ENCODE assay signal across 12 cellular contexts in genomic region chr5:136014049-136014516, GRCh38. TPM values are rescaled to one million over a fixed set of nuclear protein-coding genes. Genes with fewer than 3 reads are reported as not detected.
A peak's percentile ranks its signal among the peaks of the same experiment; 100 is the strongest.
DNase-seq lines count a peak whose midpoint lies in the region; ATAC-seq, FAIRE-seq and TF ChIP-seq lines count a peak whose summit lies in the region.
"Had no signal": no experiment of that assay in that cellular context is flagged by ENCODE, and none has a peak within 500 bp of the region (broad histone marks: within the 10 kb centered on the region; RNA-seq: fewer than 3 reads in every experiment).

No MANE protein-coding gene starts in this region.

- H3K79me2 ChIP-seq in GM12878 (ENCODE audit: control insufficient read depth, insufficient read depth, low read length) = no peaks in the 10 kb centered on the region
- H3K79me2 ChIP-seq: parathyroid adenoma had no signal

- H3K27me3 Mint-ChIP-seq in T-cell = peaks cover 3 to 27% of the 10 kb centered on the region in 2 donors

- CTCF ChIA-PET in GM12878 (lab: Yijun Ruan, JAX) = no interaction called here
- CTCF ChIA-PET in T-cell (lab: Charles Lee) = no interaction called here

- POLR2A ChIA-PET in GM12878 (lab: Charles Lee) (no interaction called here), T-cell (lab: Charles Lee) (no interaction called here)

- DNase-seq in GM12878 (ENCODE audit: low read depth, low spot score) (no peak), sciatic nerve (ENCODE audit: low spot score) (no peak), T-cell (no peak), NCI-H2107 (lab: John Stamatoyannopoulos, UW) (no peak), activated T-cell treated with anti-CD3 and anti-CD28 coated beads for 4 hours (no peak)
- DNase-seq: activated naive CD8-positive, alpha-beta T cell treated with anti-CD3 and anti-CD28 coated beads for 36 hours; hippocampal formation; NCI-H2081 treated with DMSO at 0.1 percent for 48 hours had no signal

- peaks cover 0 to 7% (median 4%) of the 10 kb centered on the region in 3 donors for H3K4me1 Mint-ChIP-seq in T-cell
- H3K4me1 Mint-ChIP-seq: activated naive CD8-positive, alpha-beta T cell treated with anti-CD3 and anti-CD28 coated beads for 36 hours had no signal

- 1% methylated on average over 4 of the region's 4 CpGs for WGBS in GM12878 (ENCODE audit: insufficient coverage, insufficient replicate concordance, low lambda C conversion rate, missing lambda C conversion rate)

- no peak for TF ChIP-seq RAD21 in GM12878 (IDR thresholded peaks at IDR 0.05; ENCODE audit: insufficient read depth, low read depth, low read length)

- H2AFZ ChIP-seq in GM12878 (ENCODE audit: control insufficient read depth, low read depth, low read length) = no peak overlapping the region
- H2AFZ ChIP-seq: parathyroid adenoma had no signal

- no peaks in the 10 kb centered on the region; the same call in 1 of the 2 replicates for H4K20me1 ChIP-seq in GM12878 (ENCODE audit: control insufficient read depth, insufficient read depth)

- no peak overlapping the region for H3K9ac ChIP-seq in GM12878 (ENCODE audit: control insufficient read depth, insufficient read depth, low read length)
- H3K9ac ChIP-seq: parathyroid adenoma had no signal

- H3K4me3 ChIP-seq in GM12878 = no peak overlapping the region

- H3K27me3 ChIP-seq in GM12878 (replicated peaks in 1 of 2; ENCODE audit: control insufficient read depth in 2 of 2, insufficient read depth in 2 of 2, low read length in 1 of 2) = peaks cover 0 to 2% of the 10 kb centered on the region in 2 experiments; a peak in 2 of 4 replicates

- no peak for TF ChIP-seq POLR2A in GM12878 (IDR thresholded peaks at IDR 0.05; ENCODE audit: low read depth, low read length)

- no peak for TF ChIP-seq EP300 in GM12878 (IDR thresholded peaks at IDR 0.05; ENCODE audit: borderline replicate concordance in 1 of 2, control insufficient read depth in 1 of 2, low read depth in 2 of 2, low read length in 2 of 2)

- H3K9me3 Mint-ChIP-seq in T-cell = no peaks in the 10 kb centered on the region
- H3K9me3 Mint-ChIP-seq: activated naive CD8-positive, alpha-beta T cell treated with anti-CD3 and anti-CD28 coated beads for 36 hours had no signal

- TF ChIP-seq CTCF in GM12878 (IDR thresholded peaks at IDR 0.05 in 2 of 3, conservative IDR thresholded peaks at IDR 0.05 in 1 of 3; ENCODE audit: control insufficient read depth in 2 of 3, extremely low read depth in 1 of 3, insufficient read depth in 1 of 3, low read depth in 3 of 3, low read length in 3 of 3) = no peak

- RAD21 ChIA-PET in GM12878 (lab: Charles Lee; ENCODE audit: unreplicated experiment) = no interaction called here

- H3K4me1 ChIP-seq in GM12878 (ENCODE audit: control insufficient read depth, insufficient read depth, low read length) = no peaks in the 10 kb centered on the region
- H3K4me1 ChIP-seq: parathyroid adenoma had no signal

- no peak overlapping the region for H3K27ac ChIP-seq in GM12878 (ENCODE audit: control insufficient read depth, insufficient read depth)
- H3K27ac ChIP-seq: parathyroid adenoma had no signal

- H3K36me3 ChIP-seq in GM12878 (ENCODE audit: control insufficient read depth in 2 of 2, insufficient read depth in 2 of 2, low read length in 1 of 2) = no peaks in the 10 kb centered on the region

- H3K4me3 Mint-ChIP-seq in T-cell = no peak overlapping the region
- H3K4me3 Mint-ChIP-seq: activated naive CD8-positive, alpha-beta T cell treated with anti-CD3 and anti-CD28 coated beads for 36 hours had no signal

- in situ Hi-C loops in GM12878 (cut with MboI) = no loop called here

- ATAC-seq in GM18870 (IDR thresholded peaks at IDR 0.05; ENCODE audit: unreplicated experiment) (peak; percentile 70), HG03095 (IDR thresholded peaks at IDR 0.05; ENCODE audit: unreplicated experiment) (peak; percentile 66), GM12878 (peak; percentile 96), sciatic nerve (peak; percentile 47), GM21528 (IDR thresholded peaks at IDR 0.05; ENCODE audit: low FRiP score, unreplicated experiment) (no peak), T-cell (replicated peaks in 1 of 4) (no peak)

- intact Hi-C loops in GM12878 (cut with micrococcal nuclease; ENCODE audit: unreplicated experiment) (no loop called here), sciatic nerve (cut with DNase I) (no loop called here)

- SMC1A ChIA-PET in GM12878 (lab: Charles Lee; ENCODE audit: uncharacterized antibody, unreplicated experiment) = interaction anchor here (0.6 kb wide), 1 partner anchor 22 kb away, joined by 3 read pairs; no protein-coding TSS in a partner anchor

- no peaks in the 10 kb centered on the region for H3K36me3 Mint-ChIP-seq in T-cell
- H3K36me3 Mint-ChIP-seq: activated naive CD8-positive, alpha-beta T cell treated with anti-CD3 and anti-CD28 coated beads for 36 hours had no signal

- no peak overlapping the region; the same call in 1 of the 2 replicates for H3K4me2 ChIP-seq in GM12878 (ENCODE audit: control insufficient read depth, insufficient read depth)

- no peak overlapping the region for H3K27ac Mint-ChIP-seq in T-cell
- H3K27ac Mint-ChIP-seq: activated naive CD8-positive, alpha-beta T cell treated with anti-CD3 and anti-CD28 coated beads for 36 hours had no signal

- no peak for FAIRE-seq in GM12878 (lab: Jason Lieb, UNC)

- H3K9me3 ChIP-seq in GM12878 (replicated peaks; ENCODE audit: control insufficient read depth, insufficient read depth, low read length) = no peaks in the 10 kb centered on the region

- BruUV-seq in GM12878 (replicated peaks; lab: Mats Ljungman, UMichigan) = no TSS peak

TF ChIP-seq in GM12878, 131 proteins besides CTCF, POLR2A, EP300 and RAD21:
- TF ChIP-seq IKZF2 (IDR thresholded peaks at IDR 0.05) (0 out of 4 replicates have a peak, but pooled peaks of 1 of the 2 experiments have one; percentile 11), ZNF217 (IDR thresholded peaks at IDR 0.05) (no peak), BHLHE40 (IDR thresholded peaks at IDR 0.05; ENCODE audit: borderline replicate concordance in 1 of 2, low read depth in 2 of 2, low read length in 1 of 2) (peak in 1 of 2 experiments; percentile 49; a peak in 1 of 4 replicates)

RNA-seq across cellular contexts. Expression of gene TGFBI, which starts 14.7 kb away (rescaled TPM):
- total RNA-seq in GM12878 (2013; cell fraction: nucleolus; rRNA removed) = 0.84 TPM in 1 of 2 replicates, not detected in the other
- 0.17 and 0.71 TPM in 2 replicates for total RNA-seq in GM12878 (2014; rRNA removed)
- 0.09 and 0.13 TPM in 2 replicates for total RNA-seq in GM12878 (2014; rRNA removed; fragmentation: Illumina TruSeq; extraction: Trizol)
- total RNA-seq in GM12878 (2021) = 0.64 and 1.3 TPM in 2 replicates
- polyA plus RNA-seq in GM12878 (2011; ENCODE audit: low read depth) = not detected
- 0.06 and 0.20 TPM in 2 replicates for polyA plus RNA-seq in GM12878 (2011; rRNA removed)
- 0.13 and 0.22 TPM in 2 replicates for polyA plus RNA-seq in GM12878 (2011; cell fraction: cytosol; rRNA removed)
- polyA plus RNA-seq in GM12878 (2011; cell fraction: nucleus; rRNA removed) = 0.37 and 0.39 TPM in 2 replicates
- 0.32 and 0.45 TPM in 2 replicates for polyA plus RNA-seq in GM12878 (2012)
- 0.12 TPM in 1 of 2 replicates, not detected in the other for polyA plus RNA-seq in GM12878 (2014; fragmentation: Illumina TruSeq; extraction: Trizol)
- under 1 TPM; 0.16 to 0.22 TPM for polyA plus RNA-seq in GM12878 (2014; fragmentation: Nextera tagmentation; extraction: Ambion mirVana)
- polyA plus RNA-seq in GM12878 (2014; rRNA removed) = 0.13 and 0.23 TPM in 2 replicates
- polyA plus RNA-seq in GM12878 (2016; fragmentation: Nextera tagmentation; extraction: Ambion mirVana) = 1 to 10 TPM; 1.7 to 1.8 TPM
- 0.44 and 0.62 TPM in 2 replicates for polyA minus RNA-seq in GM12878 (2011; rRNA and poly(A)+ RNA removed)
- polyA minus RNA-seq in GM12878 (2011; cell fraction: cytosol; rRNA and poly(A)+ RNA removed) = 0.80 and 1.1 TPM in 2 replicates
- polyA minus RNA-seq in GM12878 (2011; cell fraction: nucleus; rRNA and poly(A)+ RNA removed) = 0.24 TPM in 1 of 2 replicates, not detected in the other
- total RNA-seq in sciatic nerve = 232 TPM
- total RNA-seq in T-cell = 1 to 10 TPM; 1.9 to 5.1 (median 2.9) TPM
- total RNA-seq: activated naive CD8-positive, alpha-beta T cell treated with anti-CD3 and anti-CD28 coated beads for 36 hours had no signal

RNA-seq across cellular contexts. Expression of gene LECT2, which starts 59.3 kb away (rescaled TPM):
- total RNA-seq in GM12878 (2013; cell fraction: nucleolus; rRNA removed) = not detected in 2 replicates
- total RNA-seq in GM12878 (2014; rRNA removed) = not detected in 2 replicates
- total RNA-seq in GM12878 (2014; rRNA removed; fragmentation: Illumina TruSeq; extraction: Trizol) = not detected in 2 replicates
- total RNA-seq in GM12878 (2021) = not detected in 2 replicates
- polyA plus RNA-seq in GM12878 (2011; ENCODE audit: low read depth) = not detected
- polyA plus RNA-seq in GM12878 (2011; rRNA removed) = not detected in 2 replicates
- not detected in 2 replicates for polyA plus RNA-seq in GM12878 (2011; cell fraction: cytosol; rRNA removed)
- not detected in 2 replicates for polyA plus RNA-seq in GM12878 (2011; cell fraction: nucleus; rRNA removed)
- polyA plus RNA-seq in GM12878 (2012) = not detected in 2 replicates
- not detected in 2 replicates for polyA plus RNA-seq in GM12878 (2014; fragmentation: Illumina TruSeq; extraction: Trizol)
- polyA plus RNA-seq in GM12878 (2014; fragmentation: Nextera tagmentation; extraction: Ambion mirVana) = not detected
- polyA plus RNA-seq in GM12878 (2014; rRNA removed) = not detected in 2 replicates
- polyA plus RNA-seq in GM12878 (2016; fragmentation: Nextera tagmentation; extraction: Ambion mirVana) = not detected
- polyA minus RNA-seq in GM12878 (2011; rRNA and poly(A)+ RNA removed) = not detected in 2 replicates
- not detected in 2 replicates for polyA minus RNA-seq in GM12878 (2011; cell fraction: cytosol; rRNA and poly(A)+ RNA removed)
- polyA minus RNA-seq in GM12878 (2011; cell fraction: nucleus; rRNA and poly(A)+ RNA removed) = not detected in 2 replicates
- total RNA-seq in sciatic nerve = not detected
- total RNA-seq in T-cell = not detected
- total RNA-seq: activated naive CD8-positive, alpha-beta T cell treated with anti-CD3 and anti-CD28 coated beads for 36 hours had no signal

Comparison
In these comparisons a context has a peak if more than half of its experiments do, and no peak if none do; other contexts are left out.
1. ATAC-seq: peak in GM18870 (single experiment), HG03095 (single experiment), GM12878 (single experiment) and sciatic nerve (single experiment); none in GM21528 (single experiment) and T-cell (0 of 4).
2. RNA of gene TGFBI, which starts 14.7 kb away (total RNA-seq): 232 TPM in sciatic nerve (single experiment); 1.9 to 5.1 TPM in T-cell and 0.09 to 1.3 TPM in GM12878; every median in the first group is over 10 times any median in the second.